In genomic region chr2:176364578-176364977, GRCh38 we compare ENCODE assay signal across 26 cellular contexts.
"Had no signal": no experiment of that assay in that cellular context is flagged by ENCODE, and none has a peak within 500 bp of the region (broad histone marks: within the 10 kb centered on the region; RNA-seq: fewer than 3 reads in every experiment).

No MANE protein-coding gene starts in this region.

- H3K36me3 ChIP-seq: SJCRH30 had no signal

- DNase-seq: Karpas-422, KBM-7, MM.1S, MV-4-11, NCI-H1092, NCI-H1436 treated with DMSO at 0.1 percent for 48 hours, NCI-H1694 treated with DMSO at 0.1 percent for 48 hours, NCI-H187 treated with DMSO at 0.1 percent for 48 hours, NCI-H2029, NCI-H2081, NCI-H2171 treated with DMSO at 0.1 percent for 48 hours, NCI-H2227 treated with DMSO at 0.1 percent for 48 hours, NCI-H345, NCI-H446, NCI-H510A treated with DMSO at 0.1 percent for 48 hours, NCI-H524 treated with DMSO at 0.1 percent for 48 hours, NCI-H526 treated with DMSO at 0.1 percent for 48 hours, NCI-H774, PC-9, SHP77, SIG-M5, SJCRH30, T-cell had no signal

- H3K4me2 ChIP-seq: KMS-11, PC-9 had no signal

- H3K9me3 ChIP-seq: SJCRH30 had no signal

- H3K9ac ChIP-seq: KMS-11 had no signal

- H3K4me1 ChIP-seq: SJCRH30 had no signal

- H3K27ac ChIP-seq: KMS-11, PC-9, RWPE1, SJCRH30, SK-N-MC had no signal

- H3K4me3 ChIP-seq: PC-9, SJCRH30, SK-N-MC had no signal

- H3K27me3 ChIP-seq: SJCRH30 had no signal
